In the genomic region with DNA sequence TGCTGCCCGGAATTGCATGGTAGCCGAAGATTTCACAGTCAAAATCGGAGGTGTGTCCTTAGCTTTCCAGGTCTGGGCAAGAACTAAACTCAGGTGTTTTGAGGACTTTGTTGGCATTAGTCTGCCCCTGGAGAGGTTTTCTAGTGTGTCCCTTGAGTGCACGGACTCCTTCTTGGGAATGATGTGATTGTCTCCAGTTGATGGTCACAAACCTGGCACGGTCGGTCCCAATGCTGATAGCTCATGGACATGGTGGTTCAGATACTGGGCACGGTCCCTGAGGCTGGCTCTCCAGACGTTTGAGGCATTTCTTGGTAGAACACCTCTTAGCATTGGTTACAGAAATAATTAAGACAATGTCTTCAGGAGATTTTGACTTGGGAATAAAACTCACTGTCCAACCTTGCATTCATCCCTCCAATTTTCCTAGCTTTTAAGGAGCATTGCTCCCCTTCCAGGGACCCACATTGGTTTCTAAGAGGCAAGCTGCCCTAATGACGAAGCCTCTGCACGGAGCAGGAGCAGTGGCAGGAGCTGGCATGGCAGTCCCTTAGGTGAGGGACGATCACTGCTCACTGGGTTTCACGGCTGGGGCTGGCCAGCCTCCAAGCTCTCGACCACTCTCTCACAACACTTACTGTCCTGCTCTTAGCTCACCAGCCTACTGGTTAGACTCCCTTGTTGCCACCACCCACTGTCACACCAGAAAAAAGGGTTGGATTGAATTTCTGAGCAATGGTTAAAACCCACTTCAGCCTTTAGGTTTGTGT, we compare ENCODE assay signal across 20 cellular contexts.
"Had no signal": no experiment of that assay in that cellular context is flagged by ENCODE, and none has a peak within 500 bp of the region (broad histone marks: within the 10 kb centered on the region; RNA-seq: fewer than 3 reads in every experiment).

No MANE protein-coding gene starts in this region.

- H3K27ac ChIP-seq: heart left ventricle, right atrium auricular region, skin epidermis, stomach, thoracic aorta had no signal

- ATAC-seq: esophagus mucosa; heart left ventricle; left colon; mucosa of descending colon; naive thymus-derived CD8-positive, alpha-beta T cell had no signal

- DNase-seq: cortex of kidney; effector memory CD4-positive, alpha-beta T cell; heart left ventricle; hippocampal formation; left colon; mesendoderm; mucosa of descending colon; naive thymus-derived CD8-positive, alpha-beta T cell; sigmoid colon; stimulated activated CD4-positive, alpha-beta T cell treated with anti-CD3 and anti-CD28 coated beads, Interleukin-12 subunit alpha, Interleukin-12 subunit beta, amount 100 ng/mL, for 4 hours; stimulated activated naive CD4-positive, alpha-beta T cell; stomach; substantia nigra; trophoblast cell had no signal

- H3K9me3 ChIP-seq: heart left ventricle, mucosa of descending colon, right atrium auricular region, sigmoid colon, stomach, thoracic aorta had no signal

- FAIRE-seq: endometrium, frontal cortex had no signal
